39 cellular contexts compared by ENCODE assay signal in genomic region chrX:109871489-109871888, GRCh38.
"Had no signal": no experiment of that assay in that cellular context is flagged by ENCODE, and none has a peak within 500 bp of the region (broad histone marks: within the 10 kb centered on the region; RNA-seq: fewer than 3 reads in every experiment).

No MANE protein-coding gene starts in this region.

- DNase-seq: activated B cell treated with CpG ODN at 0.5 μM for 24 hours; activated CD4-positive, alpha-beta memory T cell treated with anti-CD3 and anti-CD28 coated beads for 36 hours; activated CD4-positive, alpha-beta T cell treated with anti-CD3 and anti-CD28 coated beads for 4 hours; activated CD4-positive, alpha-beta T cell treated with anti-CD3 and anti-CD28 coated beads, Interleukin-2, amount 10 ng/mL, durations not matched to agents 24 days and 14 days; activated CD4-positive, alpha-beta T cell treated with anti-CD3 and anti-CD28 coated beads, Interleukin-2, amount 50 U/mL, for 1 hour; activated CD4-positive, alpha-beta T cell treated with anti-CD3 and anti-CD28 coated beads, Interleukin-2, amount 50 U/mL, for 4 hours; activated CD4-positive, CD25-positive, alpha-beta regulatory T cell treated with anti-CD3 and anti-CD28 coated beads, Interleukin-2, amount 50 U/mL, for 72 hours; activated CD8-positive, alpha-beta memory T cell treated with anti-CD3 and anti-CD28 coated beads, Interleukin-2, amount 50 U/mL, for 4 hours; activated CD8-positive, alpha-beta T cell treated with anti-CD3 and anti-CD28 coated beads for 36 hours; activated effector memory CD4-positive, alpha-beta T cell treated with anti-CD3 and anti-CD28 coated beads, Interleukin-2, amount 50 U/mL, for 16 hours; activated gamma-delta T cell treated with Interleukin-2 at 50 U/mL for 16 hours; activated naive CD4-positive, alpha-beta T cell treated with anti-CD3 and anti-CD28 coated beads, Interleukin-2, amount 10 ng/mL, durations not matched to agents 7 days and 5 days; activated naive CD4-positive, alpha-beta T cell treated with Interleukin-2 at 50 U/mL for 16 hours; activated naive CD8-positive, alpha-beta T cell treated with anti-CD3 and anti-CD28 coated beads, Interleukin-2, amount 10 ng/mL, durations not matched to agents 7 days and 5 days; activated naive CD8-positive, alpha-beta T cell treated with anti-CD3 and anti-CD28 coated beads, Interleukin-2, amount 50 U/mL, for 24 hours; activated T-cell treated with anti-CD3 and anti-CD28 coated beads for 4 hours; activated T-cell treated with anti-CD3 and anti-CD28 coated beads, Interleukin-2, amount 50 U/mL, for 1 hour; activated T-cell treated with anti-CD3 and anti-CD28 coated beads, Interleukin-2, amount 50 U/mL, for 4 hours; activated T-cell treated with anti-CD3 and anti-CD28 coated beads, Interleukin-2, amount 50 U/mL, for 72 hours; amygdala; anterior cingulate cortex; caudate nucleus; cerebellar nuclear complex; T-helper 1 cell; T-helper 2 cell; T-helper 9 cell had no signal

- H3K36me3 Mint-ChIP-seq: activated CD4-positive, alpha-beta memory T cell treated with anti-CD3 and anti-CD28 coated beads for 36 hours; activated naive CD4-positive, alpha-beta T cell treated with anti-CD3 and anti-CD28 coated beads, Interleukin-2, amount 10 ng/mL, durations not matched to agents 7 days and 5 days; activated naive CD4-positive, alpha-beta T cell treated with anti-CD3 and anti-CD28 coated beads, Interleukin-2, amount 50 U/mL, for 24 hours; activated naive CD8-positive, alpha-beta T cell; activated naive CD8-positive, alpha-beta T cell treated with anti-CD3 and anti-CD28 coated beads, Interleukin-2, amount 10 ng/mL, durations not matched to agents 7 days and 5 days; brain had no signal

- H3K4me3 ChIP-seq: ascending aorta, cardiac muscle cell had no signal

- H3K9me3 ChIP-seq: ascending aorta had no signal

- H3K4me3 Mint-ChIP-seq: activated B cell treated with CpG ODN at 0.5 μM for 24 hours; activated CD4-positive, alpha-beta memory T cell treated with anti-CD3 and anti-CD28 coated beads for 36 hours; activated CD4-positive, alpha-beta T cell treated with anti-CD3 and anti-CD28 coated beads, Interleukin-2, amount 10 ng/mL, durations not matched to agents 24 days and 14 days; activated CD8-positive, alpha-beta T cell treated with anti-CD3 and anti-CD28 coated beads for 36 hours; activated naive CD4-positive, alpha-beta T cell treated with anti-CD3 and anti-CD28 coated beads, Interleukin-2, amount 10 ng/mL, durations not matched to agents 7 days and 5 days; activated naive CD4-positive, alpha-beta T cell treated with anti-CD3 and anti-CD28 coated beads, Interleukin-2, amount 50 U/mL, for 24 hours; activated naive CD8-positive, alpha-beta T cell; activated naive CD8-positive, alpha-beta T cell treated with anti-CD3 and anti-CD28 coated beads, Interleukin-2, amount 10 ng/mL, durations not matched to agents 7 days and 5 days; activated naive CD8-positive, alpha-beta T cell treated with anti-CD3 and anti-CD28 coated beads, Interleukin-2, amount 50 U/mL, for 24 hours; activated T-cell treated with anti-CD3 and anti-CD28 coated beads, Interleukin-2, amount 50 U/mL, for 4 hours; activated T-cell treated with anti-CD3 and anti-CD28 coated beads, Interleukin-2, amount 50 U/mL, for 72 hours; activated T-helper 1 cell treated with anti-CD3 and anti-CD28 coated beads, Interleukin-12 subunit alpha, Interleukin-12 subunit beta, Interleukin-2, Interleukin-4 antibody, amounts not matched to agents 30 ng/mL and 10 ng/mL and 1 ng/mL, durations not matched to agents 14 hours and 24 hours and 36 hours; activated T-helper 17 cell treated with anti-CD3 and anti-CD28 coated beads, Interleukin-2, amount 50 U/mL, for 72 hours; brain; central memory CD8-positive, alpha-beta T cell; T-helper 1 cell treated with Interleukin-12 subunit alpha and Interleukin-12 subunit beta and Interleukin-4 antibody, amounts not matched to agents 30 μg/mL and 1 μg/mL, for 36 hours; T-helper 2 cell treated with Interferon-gamma antibody and Interleukin-4, amounts not matched to agents 5 μg/mL and 100 μg/mL, for 36 hours had no signal

- H3K9me3 Mint-ChIP-seq: activated B cell treated with CpG ODN at 0.5 μM for 24 hours; activated CD4-positive, alpha-beta memory T cell treated with anti-CD3 and anti-CD28 coated beads for 36 hours; activated CD4-positive, alpha-beta T cell treated with anti-CD3 and anti-CD28 coated beads, Interleukin-2, amount 10 ng/mL, durations not matched to agents 24 days and 14 days; activated CD8-positive, alpha-beta T cell treated with anti-CD3 and anti-CD28 coated beads for 36 hours; activated naive CD4-positive, alpha-beta T cell treated with anti-CD3 and anti-CD28 coated beads, Interleukin-2, amount 10 ng/mL, durations not matched to agents 7 days and 5 days; activated naive CD4-positive, alpha-beta T cell treated with anti-CD3 and anti-CD28 coated beads, Interleukin-2, amount 50 U/mL, for 24 hours; activated naive CD8-positive, alpha-beta T cell treated with anti-CD3 and anti-CD28 coated beads, Interleukin-2, amount 10 ng/mL, durations not matched to agents 7 days and 5 days; activated naive CD8-positive, alpha-beta T cell treated with anti-CD3 and anti-CD28 coated beads, Interleukin-2, amount 50 U/mL, for 24 hours; activated T-cell treated with anti-CD3 and anti-CD28 coated beads, Interleukin-2, amount 50 U/mL, for 4 hours; activated T-cell treated with anti-CD3 and anti-CD28 coated beads, Interleukin-2, amount 50 U/mL, for 72 hours; activated T-helper 1 cell treated with anti-CD3 and anti-CD28 coated beads, Interleukin-12 subunit alpha, Interleukin-12 subunit beta, Interleukin-2, Interleukin-4 antibody, amounts not matched to agents 30 ng/mL and 10 ng/mL and 1 ng/mL, durations not matched to agents 14 hours and 24 hours and 36 hours; activated T-helper 17 cell treated with anti-CD3 and anti-CD28 coated beads, Interleukin-2, amount 50 U/mL, for 72 hours; brain; central memory CD8-positive, alpha-beta T cell; T-helper 1 cell treated with Interleukin-12 subunit alpha and Interleukin-12 subunit beta and Interleukin-4 antibody, amounts not matched to agents 30 μg/mL and 1 μg/mL, for 36 hours; T-helper 2 cell treated with Interferon-gamma antibody and Interleukin-4, amounts not matched to agents 5 μg/mL and 100 μg/mL, for 36 hours had no signal

- H3K27ac ChIP-seq: ascending aorta, cardiac muscle cell, VCaP had no signal

- H3K27ac Mint-ChIP-seq: activated B cell treated with CpG ODN at 0.5 μM for 24 hours; activated CD4-positive, alpha-beta memory T cell treated with anti-CD3 and anti-CD28 coated beads for 36 hours; activated CD4-positive, alpha-beta T cell treated with anti-CD3 and anti-CD28 coated beads, Interleukin-2, amount 10 ng/mL, durations not matched to agents 24 days and 14 days; activated CD8-positive, alpha-beta T cell treated with anti-CD3 and anti-CD28 coated beads for 36 hours; activated naive CD4-positive, alpha-beta T cell treated with anti-CD3 and anti-CD28 coated beads, Interleukin-2, amount 10 ng/mL, durations not matched to agents 7 days and 5 days; activated naive CD4-positive, alpha-beta T cell treated with anti-CD3 and anti-CD28 coated beads, Interleukin-2, amount 50 U/mL, for 24 hours; activated naive CD8-positive, alpha-beta T cell; activated naive CD8-positive, alpha-beta T cell treated with anti-CD3 and anti-CD28 coated beads, Interleukin-2, amount 10 ng/mL, durations not matched to agents 7 days and 5 days; activated naive CD8-positive, alpha-beta T cell treated with anti-CD3 and anti-CD28 coated beads, Interleukin-2, amount 50 U/mL, for 24 hours; activated T-cell treated with anti-CD3 and anti-CD28 coated beads, Interleukin-2, amount 50 U/mL, for 72 hours; activated T-helper 1 cell treated with anti-CD3 and anti-CD28 coated beads, Interleukin-12 subunit alpha, Interleukin-12 subunit beta, Interleukin-2, Interleukin-4 antibody, amounts not matched to agents 30 ng/mL and 10 ng/mL and 1 ng/mL, durations not matched to agents 14 hours and 24 hours and 36 hours; activated T-helper 17 cell treated with anti-CD3 and anti-CD28 coated beads, Interleukin-2, amount 50 U/mL, for 72 hours; T-helper 1 cell treated with Interleukin-12 subunit alpha and Interleukin-12 subunit beta and Interleukin-4 antibody, amounts not matched to agents 30 μg/mL and 1 μg/mL, for 36 hours; T-helper 2 cell treated with Interferon-gamma antibody and Interleukin-4, amounts not matched to agents 5 μg/mL and 100 μg/mL, for 36 hours had no signal

- H3K4me1 Mint-ChIP-seq: activated B cell treated with CpG ODN at 0.5 μM for 24 hours; activated CD4-positive, alpha-beta T cell treated with anti-CD3 and anti-CD28 coated beads, Interleukin-2, amount 10 ng/mL, durations not matched to agents 24 days and 14 days; activated naive CD4-positive, alpha-beta T cell treated with anti-CD3 and anti-CD28 coated beads, Interleukin-2, amount 10 ng/mL, durations not matched to agents 7 days and 5 days; activated naive CD4-positive, alpha-beta T cell treated with anti-CD3 and anti-CD28 coated beads, Interleukin-2, amount 50 U/mL, for 24 hours; activated naive CD8-positive, alpha-beta T cell treated with anti-CD3 and anti-CD28 coated beads, Interleukin-2, amount 10 ng/mL, durations not matched to agents 7 days and 5 days; activated naive CD8-positive, alpha-beta T cell treated with anti-CD3 and anti-CD28 coated beads, Interleukin-2, amount 50 U/mL, for 24 hours; activated T-helper 17 cell treated with anti-CD3 and anti-CD28 coated beads, Interleukin-2, amount 50 U/mL, for 72 hours; brain; central memory CD8-positive, alpha-beta T cell had no signal

- H3K36me3 ChIP-seq: ascending aorta, cardiac muscle cell had no signal

- H3K27me3 ChIP-seq: ascending aorta, cardiac muscle cell had no signal

- FAIRE-seq: bronchial epithelial cell, TTC549 had no signal

- H3K27me3 Mint-ChIP-seq: activated B cell treated with CpG ODN at 0.5 μM for 24 hours; activated CD4-positive, alpha-beta memory T cell treated with anti-CD3 and anti-CD28 coated beads for 36 hours; activated CD8-positive, alpha-beta T cell treated with anti-CD3 and anti-CD28 coated beads for 36 hours; activated naive CD4-positive, alpha-beta T cell treated with anti-CD3 and anti-CD28 coated beads, Interleukin-2, amount 10 ng/mL, durations not matched to agents 7 days and 5 days; activated naive CD4-positive, alpha-beta T cell treated with anti-CD3 and anti-CD28 coated beads, Interleukin-2, amount 50 U/mL, for 24 hours; activated naive CD8-positive, alpha-beta T cell; activated naive CD8-positive, alpha-beta T cell treated with anti-CD3 and anti-CD28 coated beads, Interleukin-2, amount 10 ng/mL, durations not matched to agents 7 days and 5 days; activated naive CD8-positive, alpha-beta T cell treated with anti-CD3 and anti-CD28 coated beads, Interleukin-2, amount 50 U/mL, for 24 hours; activated T-helper 17 cell treated with anti-CD3 and anti-CD28 coated beads, Interleukin-2, amount 50 U/mL, for 72 hours had no signal

- ATAC-seq: activated CD8-positive, alpha-beta T cell treated with anti-CD3 and anti-CD28 coated beads for 36 hours; activated naive CD8-positive, alpha-beta T cell treated with anti-CD3 and anti-CD28 coated beads, Interleukin-2, amount 50 U/mL, for 24 hours; activated T-cell treated with anti-CD3 and anti-CD28 coated beads, Interleukin-2, amount 50 U/mL, for 4 hours; activated T-cell treated with anti-CD3 and anti-CD28 coated beads, Interleukin-2, amount 50 U/mL, for 72 hours; activated T-helper 17 cell treated with anti-CD3 and anti-CD28 coated beads, Interleukin-2, amount 50 U/mL, for 72 hours had no signal

- H3K4me1 ChIP-seq: ascending aorta had no signal
